Comparison of ENCODE assay signal across 8 cellular contexts in the genomic region with DNA sequence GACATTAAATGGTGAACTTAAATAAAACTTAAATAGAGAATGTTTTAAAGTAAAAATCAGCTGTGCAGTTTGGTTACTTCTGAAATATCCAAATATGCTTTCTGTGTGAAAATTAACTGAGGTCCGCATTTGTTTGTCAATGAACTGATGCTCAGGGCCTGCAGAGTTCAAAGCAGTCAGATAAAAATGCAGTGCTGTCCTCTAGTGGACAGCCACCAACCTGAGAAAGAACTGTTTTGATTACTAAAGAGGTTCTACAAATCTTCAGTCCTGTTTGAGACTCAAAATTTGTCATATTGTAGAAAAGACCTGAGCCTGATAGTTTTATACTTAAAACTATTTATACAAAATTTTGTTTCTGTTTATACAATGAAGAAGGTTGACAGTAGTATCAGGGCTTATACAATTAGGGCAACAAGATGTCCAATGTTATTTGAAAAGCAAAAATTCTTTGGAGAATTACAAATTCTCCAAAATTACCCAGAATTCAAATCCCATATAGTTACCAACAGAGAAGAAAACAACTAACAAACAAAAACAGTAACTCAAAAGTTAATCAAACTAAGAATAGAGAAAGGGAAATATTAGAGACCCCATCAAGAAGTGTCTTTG.
DNase-seq lines count a peak whose midpoint lies in the region; ATAC-seq and TF ChIP-seq lines count a peak whose summit lies in the region.

No MANE protein-coding gene starts in this region.

- H3K27ac ChIP-seq in A673 (ENCODE audit: low read depth, low read length, poor library complexity, severe bottlenecking) (no peak overlapping the region), body of pancreas (no peak overlapping the region), ovary (no peak overlapping the region)

- DNase-seq in A673 (ENCODE audit: low spot score) (peak; percentile 34), NCI-H2227 (lab: John Stamatoyannopoulos, UW; ENCODE audit: unreplicated experiment) (peak; percentile 18), body of pancreas (peak in 2 of 4 donors; percentile 25 to 28), left kidney (ENCODE audit: low read depth, low spot score) (peak; percentile 73), ovary (no peak)

- H3K36me3 ChIP-seq in A673 (ENCODE audit: insufficient read depth, low read length, poor library complexity, severe bottlenecking): no peaks in the 10 kb centered on the region
- H3K36me3 ChIP-seq in body of pancreas (replicated peaks in 1 of 2; ENCODE audit: insufficient read depth in 1 of 2, low read depth in 2 of 2): no peaks in the 10 kb centered on the region
- H3K36me3 ChIP-seq in ovary: no peaks in the 10 kb centered on the region

- H3K9me3 ChIP-seq in A673 (ENCODE audit: low read depth, low read length, poor library complexity, severe bottlenecking) (no peaks in the 10 kb centered on the region), body of pancreas (no peaks in the 10 kb centered on the region), ovary (no peaks in the 10 kb centered on the region)

- CTCF ChIA-PET in A673 (lab: Charles Lee): interaction anchor here (0.6 to 0.8 kb wide), 2 partner anchors 14 to 126 kb away, joined by 3 read pairs; no protein-coding TSS in a partner anchor

- TF ChIP-seq CTCF in A673 (conservative IDR thresholded peaks at IDR 0.05; ENCODE audit: low read depth, low read length) (peak; percentile 74), GM12873 (IDR thresholded peaks at IDR 0.05; ENCODE audit: insufficient read depth, low read depth, low read length, missing control alignments) (peak; percentile 78), body of pancreas (IDR thresholded peaks at IDR 0.05) (peak; percentile 43 to 60 (median 51)), ovary (IDR thresholded peaks at IDR 0.05) (peak in 1 of 3 donors; percentile 12)

- H3K27me3 ChIP-seq in A673 (replicated peaks; ENCODE audit: insufficient read depth, low read depth, low read length, poor library complexity) (no peaks in the 10 kb centered on the region), body of pancreas (no peaks in the 10 kb centered on the region), ovary (no peaks in the 10 kb centered on the region)

- H3K4me1 ChIP-seq in A673 (ENCODE audit: insufficient read depth, low read length, poor library complexity, severe bottlenecking) (no peaks in the 10 kb centered on the region), body of pancreas (peaks cover 13% of the 10 kb centered on the region), ovary (ENCODE audit: insufficient read depth) (no peaks in the 10 kb centered on the region)

- H3K4me3 ChIP-seq in A673 (ENCODE audit: low read depth, low read length, poor library complexity, severe bottlenecking): no peak overlapping the region
- no peak overlapping the region for H3K4me3 ChIP-seq in body of pancreas
- H3K4me3 ChIP-seq in ovary: no peak overlapping the region

- ATAC-seq in body of pancreas (no peak), GM18873 (IDR thresholded peaks at IDR 0.05; ENCODE audit: low FRiP score, unreplicated experiment) (no peak), GM19351 (IDR thresholded peaks at IDR 0.05; ENCODE audit: unreplicated experiment) (no peak)

- intact Hi-C loops in A673 (cut with micrococcal nuclease; ENCODE audit: unreplicated experiment) (loop anchor here (1.0 to 10.0 kb wide), 2 partner anchors 364 to 444 kb away; no protein-coding TSS in a partner anchor), body of pancreas (cut with DNase I) (no loop called here), ovary (cut with DNase I) (no loop called here)

- 22 to 26% methylated on average over 1 of the region's 1 CpG for WGBS in body of pancreas, 2 donors
- WGBS in ovary, 3 donors: 57 to 80% (median 63%) methylated on average over 1 of the region's 1 CpG

- no peak for TF ChIP-seq EP300 in ovary (IDR thresholded peaks at IDR 0.05)

- TF ChIP-seq POLR2A in body of pancreas (IDR thresholded peaks at IDR 0.05): no peak
- TF ChIP-seq POLR2A in ovary (IDR thresholded peaks at IDR 0.05): no peak

- BruUV-seq in A673 (replicated peaks; lab: Mats Ljungman, UMichigan): no TSS peak

- POLR2A ChIA-PET in A673 (lab: Charles Lee; ENCODE audit: low non-redundant PET): no interaction called here

Comparison
In these comparisons a context has a peak if more than half of its experiments do, and no peak if none do; other contexts are left out.
1. DNase-seq: peak in A673 (single experiment), NCI-H2227 (single experiment) and left kidney (single experiment); none in ovary (0 of 5).